ENCODE assay signal across 22 cellular contexts in the genomic region with DNA sequence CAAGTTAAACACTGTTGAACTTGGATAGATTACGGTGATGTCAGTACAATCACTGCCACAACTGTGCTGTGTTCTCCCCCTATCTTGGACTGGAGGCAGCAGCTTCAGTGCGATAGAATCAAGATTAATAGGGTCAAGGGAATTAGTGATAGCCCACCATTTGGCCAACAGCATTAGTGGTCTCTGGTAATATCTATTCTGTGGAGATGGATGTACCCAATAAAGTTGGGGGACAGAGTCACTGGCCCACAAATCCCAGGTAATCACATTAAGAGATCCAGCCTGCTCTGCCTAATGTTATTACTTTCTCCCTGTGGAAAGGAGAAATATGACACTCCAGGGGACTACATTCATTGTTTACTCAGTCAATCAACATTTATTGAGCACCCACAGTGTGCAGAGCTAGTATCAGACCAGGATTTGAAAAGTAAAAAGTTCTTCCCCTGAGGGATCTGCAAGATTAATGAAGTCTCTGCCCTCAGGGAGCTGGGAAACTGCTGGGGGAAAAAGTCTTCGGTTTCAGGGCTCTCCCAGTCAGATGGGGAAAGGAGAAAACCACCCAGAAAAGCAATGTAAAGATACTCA. TPM values are rescaled to one million over a fixed set of nuclear protein-coding genes. Genes with fewer than 3 reads are reported as not detected.
DNase-seq lines count a peak whose midpoint lies in the region; ATAC-seq, FAIRE-seq and TF ChIP-seq lines count a peak whose summit lies in the region.
"Had no signal": no experiment of that assay in that cellular context is flagged by ENCODE, and none has a peak within 500 bp of the region (broad histone marks: within the 10 kb centered on the region; RNA-seq: fewer than 3 reads in every experiment).

No MANE protein-coding gene starts in this region.

- no peaks in the 10 kb centered on the region for H3K79me2 ChIP-seq in HepG2 (ENCODE audit: insufficient read depth, low read length)

- intact Hi-C loops in HepG2 (cut with micrococcal nuclease; ENCODE audit: unreplicated experiment) (no loop called here), right lobe of liver (cut with DNase I) (no loop called here), spleen (cut with DNase I; ENCODE audit: low total_unique reads) (no loop called here)

- no peak overlapping the region for H3K4me3 ChIP-seq in HepG2 (replicated peaks in 1 of 3; ENCODE audit: insufficient read depth in 1 of 3, low read depth in 2 of 3, low read length in 3 of 3)
- H3K4me3 ChIP-seq in right lobe of liver = no peak overlapping the region
- no peak overlapping the region for H3K4me3 ChIP-seq in WERI-Rb-1 (ENCODE audit: low read depth, low read length)
- H3K4me3 ChIP-seq in spleen = no peak overlapping the region
- H3K4me3 ChIP-seq: GM23248, HAP-1, K562, PC-9, SJSA1 had no signal

- no peak for TF ChIP-seq RAD21 in HepG2 (CRISPR knock-in tag; IDR thresholded peaks at IDR 0.05)

- H2AFZ ChIP-seq in HepG2 (ENCODE audit: low read length) = no peak overlapping the region
- H2AFZ ChIP-seq: GM23248, PC-9 had no signal

- no TSS peak for BruUV-seq in HepG2 (replicated peaks; lab: Mats Ljungman, UMichigan)

- H4K20me1 ChIP-seq in HepG2 (ENCODE audit: insufficient read depth, low read length) = no peaks in the 10 kb centered on the region

- H3K27me3 ChIP-seq in HepG2 (ENCODE audit: control insufficient read depth in 1 of 2, insufficient read depth in 2 of 2, low read length in 2 of 2) (no peaks in the 10 kb centered on the region), right lobe of liver (no peaks in the 10 kb centered on the region), WERI-Rb-1 (ENCODE audit: insufficient read depth, low read depth, severe bottlenecking) (no peaks in the 10 kb centered on the region), spleen (replicated peaks in 1 of 7) (no peaks in the 10 kb centered on the region)

- H3K4me1 ChIP-seq in HepG2 (ENCODE audit: insufficient read depth, low read length) (peaks cover 60% of the 10 kb centered on the region), right lobe of liver (peaks cover 0 to 26% (median 12%) of the 10 kb centered on the region in 4 donors), spleen (peaks cover 8 to 43% (median 26%) of the 10 kb centered on the region in 6 donors)
- H3K4me1 ChIP-seq: HAP-1 had no signal

- FAIRE-seq in HepG2 (lab: Jason Lieb, UNC) = no peak

- no peak overlapping the region for H3K4me2 ChIP-seq in HepG2 (ENCODE audit: low read depth, low read length)
- H3K4me2 ChIP-seq: PC-9 had no signal

- CTCF ChIA-PET in HepG2 (lab: Yijun Ruan, JAX; ENCODE audit: low intra/inter-chr PET ratio, low total read pairs) (no interaction called here), HEK293T (lab: Yijun Ruan, JAX) (interaction anchor here (1.0 to 3.0 kb wide), 3 partner anchors 9 to 55 kb away, joined by 3 to 22 read pairs (median 5); no protein-coding TSS in a partner anchor)

- H3K36me3 ChIP-seq in HepG2 (replicated peaks in 1 of 2; ENCODE audit: control insufficient read depth in 1 of 2, insufficient read depth in 2 of 2, low read length in 2 of 2) (no peaks in the 10 kb centered on the region; a peak in 2 of 5 replicates), right lobe of liver (peaks cover 0 to 18% (median 3%) of the 10 kb centered on the region in 4 donors), WERI-Rb-1 (no peaks in the 10 kb centered on the region), spleen (peaks cover 0 to 25% (median 18%) of the 10 kb centered on the region in 6 donors)

- no peak overlapping the region for H3K9ac ChIP-seq in HepG2 (ENCODE audit: insufficient read depth, low read depth, low read length)
- H3K9ac ChIP-seq: GM23248 had no signal

- H3K9me3 ChIP-seq in HepG2 (ENCODE audit: low read length) = no peaks in the 10 kb centered on the region
- H3K9me3 ChIP-seq in right lobe of liver = no peaks in the 10 kb centered on the region
- no peaks in the 10 kb centered on the region for H3K9me3 ChIP-seq in WERI-Rb-1 (ENCODE audit: severe bottlenecking)
- no peaks in the 10 kb centered on the region for H3K9me3 ChIP-seq in spleen
- H3K9me3 ChIP-seq: HAP-1, SJSA1 had no signal

- no peak for DNase-seq in HepG2 (ENCODE audit: low spot score)
- DNase-seq in right lobe of liver = no peak
- DNase-seq in HEK293T (ENCODE audit: extremely low spot score) = no peak
- DNase-seq in WERI-Rb-1 = peak; percentile 46
- DNase-seq in activated CD4-positive, alpha-beta T cell treated with anti-CD3 and anti-CD28 coated beads for 4 hours = no peak
- DNase-seq in NCI-H226 = no peak
- no peak for DNase-seq in activated CD8-positive, alpha-beta memory T cell treated with anti-CD3 and anti-CD28 coated beads for 24 hours
- no peak for DNase-seq in spleen
- DNase-seq: ACHN, DMS153, GF-D8, GM23248, NCI-H1105 treated with DMSO at 0.1 percent for 48 hours, NCI-H1694, NCI-H2081 treated with DMSO at 0.1 percent for 48 hours, NCI-H510A treated with DMSO at 0.1 percent for 48 hours, PC-9 had no signal

- in situ Hi-C loops in HepG2 (cut with HindIII; ENCODE audit: extremely low pct_ligation_motif_present, low pct_unique_long_range_greater_than_20kb) = no loop called here

- POLR2A ChIA-PET in HepG2 (lab: Yijun Ruan, JAX) = interaction anchor here (0.7 kb wide), 1 partner anchor 8 kb away, joined by 3 read pairs; no protein-coding TSS in a partner anchor
- POLR2A ChIA-PET in HEK293T (lab: Yijun Ruan, JAX) = no interaction called here

- TF ChIP-seq EP300 in HepG2 (IDR thresholded peaks at IDR 0.05; ENCODE audit: low read depth in 2 of 2, low read length in 2 of 2) (no peak), HepG2 (CRISPR knock-in tag; IDR thresholded peaks at IDR 0.05; ENCODE audit: borderline replicate concordance) (no peak)

- ATAC-seq in HepG2 = no peak
- ATAC-seq in right lobe of liver = no peak
- ATAC-seq: K562 had no signal

- TF ChIP-seq CTCF in HepG2 (CRISPR knock-in tag; IDR thresholded peaks at IDR 0.05) = no peak
- no peak for TF ChIP-seq CTCF in right lobe of liver (IDR thresholded peaks at IDR 0.05)
- TF ChIP-seq CTCF in WERI-Rb-1 (IDR thresholded peaks at IDR 0.05; ENCODE audit: low read depth, low read length) = no peak
- no peak for TF ChIP-seq CTCF in spleen (IDR thresholded peaks at IDR 0.05 in 8 of 11, conservative IDR thresholded peaks at IDR 0.05 in 3 of 11)

- H3K27ac ChIP-seq in HepG2 (ENCODE audit: extremely low read length, insufficient read depth, low read length) = no peak overlapping the region
- H3K27ac ChIP-seq in right lobe of liver = no peak overlapping the region
- H3K27ac ChIP-seq in WERI-Rb-1 = peak overlapping the region; percentile 46
- H3K27ac ChIP-seq in spleen = no peak overlapping the region
- H3K27ac ChIP-seq: GM23248, PC-9, SJSA1 had no signal

- no peak for TF ChIP-seq POLR2A in HepG2 (IDR thresholded peaks at IDR 0.05; ENCODE audit: insufficient read depth in 1 of 2, low read depth in 2 of 2, low read length in 2 of 2)
- TF ChIP-seq POLR2A in right lobe of liver (IDR thresholded peaks at IDR 0.05) = no peak
- no peak for TF ChIP-seq POLR2A in spleen (IDR thresholded peaks at IDR 0.05)

- WGBS in HepG2 (ENCODE audit: low lambda C conversion rate) = 81% methylated on average over 3 of the region's 3 CpGs
- 66% methylated on average over 3 of the region's 3 CpGs for WGBS in right lobe of liver (ENCODE audit: insufficient coverage, low coverage, low lambda C conversion rate, missing lambda C conversion rate)
- 68 to 83% (median 80%) methylated on average over 3 of the region's 3 CpGs for WGBS in spleen, 5 donors

RNA-seq across cellular contexts. Expression of a gene that starts 23.6 kb away (rescaled TPM):
- total RNA-seq in HepG2 (2016; rRNA removed; fragmentation: Illumina TruSeq; extraction: Trizol) (206 and 210 TPM in 2 replicates), right lobe of liver (100 to 1,000 TPM in 2 of 6 experiments, 10 to 100 TPM in 4; 49.2 to 221 (median 57.9) TPM), spleen (10 to 100 TPM; 36.0 to 85.3 (median 49.1) TPM)
- 62.6 and 97.0 TPM in 2 replicates for total RNA-seq in HepG2 (2016; cell fraction: cytosol; rRNA removed; fragmentation: Illumina TruSeq; extraction: Trizol; ENCODE audit: low read depth)
- total RNA-seq in HepG2 (2016; cell fraction: insoluble cytoplasmic fraction; rRNA removed; fragmentation: Illumina TruSeq; extraction: Trizol) = 216 and 223 TPM in 2 replicates
- total RNA-seq in HepG2 (2016; cell fraction: membrane; rRNA removed; fragmentation: Illumina TruSeq; extraction: Trizol) = 52.5 and 70.5 TPM in 2 replicates
- total RNA-seq in HepG2 (2016; cell fraction: nucleus; rRNA removed; fragmentation: Illumina TruSeq; extraction: Trizol) = 83.0 and 89.8 TPM in 2 replicates
- polyA plus RNA-seq in HepG2 (2011; rRNA removed) (226 and 297 TPM in 2 replicates), spleen (100 to 1,000 TPM; 175 to 269 (median 195) TPM)
- polyA plus RNA-seq in HepG2 (2011; cell fraction: cytosol; rRNA removed) = 441 and 585 TPM in 2 replicates
- 85.2 and 126 TPM in 2 replicates for polyA plus RNA-seq in HepG2 (2011; cell fraction: nucleus; rRNA removed)
- 78.7 and 166 TPM in 2 replicates for polyA plus RNA-seq in HepG2 (2012)
- 101 and 126 TPM in 2 replicates for polyA plus RNA-seq in HepG2 (2016; cell fraction: cytosol; fragmentation: Illumina TruSeq; extraction: Trizol; ENCODE audit: low read depth)
- polyA plus RNA-seq in HepG2 (2016; cell fraction: insoluble cytoplasmic fraction; fragmentation: Illumina TruSeq; extraction: Trizol; ENCODE audit: low read depth) = 326 and 350 TPM in 2 replicates
- 65.9 and 83.1 TPM in 2 replicates for polyA plus RNA-seq in HepG2 (2016; cell fraction: membrane; fragmentation: Illumina TruSeq; extraction: Trizol; ENCODE audit: low read depth)
- polyA plus RNA-seq in HepG2 (2016; cell fraction: nucleus; fragmentation: Illumina TruSeq; extraction: Trizol; ENCODE audit: insufficient read depth, low read depth) = 180 and 183 TPM in 2 replicates
- 197 and 524 TPM in 2 replicates for polyA minus RNA-seq in HepG2 (2011; rRNA and poly(A)+ RNA removed; ENCODE audit: low replicate concordance)
- 36.3 and 46.5 TPM in 2 replicates for polyA minus RNA-seq in HepG2 (2011; cell fraction: cytosol; rRNA and poly(A)+ RNA removed)
- polyA minus RNA-seq in HepG2 (2011; cell fraction: nucleus; rRNA and poly(A)+ RNA removed) = 22.3 and 29.0 TPM in 2 replicates

RNA-seq across cellular contexts. Expression of a gene that starts 38.2 kb away (rescaled TPM):
- total RNA-seq in HepG2 (2016; rRNA removed; fragmentation: Illumina TruSeq; extraction: Trizol) = 72.9 and 112 TPM in 2 replicates
- total RNA-seq in HepG2 (2016; cell fraction: cytosol; rRNA removed; fragmentation: Illumina TruSeq; extraction: Trizol; ENCODE audit: low read depth) = 21.1 and 22.6 TPM in 2 replicates
- 71.0 and 100 TPM in 2 replicates for total RNA-seq in HepG2 (2016; cell fraction: insoluble cytoplasmic fraction; rRNA removed; fragmentation: Illumina TruSeq; extraction: Trizol)
- total RNA-seq in HepG2 (2016; cell fraction: membrane; rRNA removed; fragmentation: Illumina TruSeq; extraction: Trizol) = 38.8 and 53.3 TPM in 2 replicates
- 38.1 and 38.5 TPM in 2 replicates for total RNA-seq in HepG2 (2016; cell fraction: nucleus; rRNA removed; fragmentation: Illumina TruSeq; extraction: Trizol)
- polyA plus RNA-seq in HepG2 (2011; rRNA removed) = 109 and 111 TPM in 2 replicates
- 33.3 and 42.4 TPM in 2 replicates for polyA plus RNA-seq in HepG2 (2011; cell fraction: cytosol; rRNA removed)
- 39.4 and 47.3 TPM in 2 replicates for polyA plus RNA-seq in HepG2 (2011; cell fraction: nucleus; rRNA removed)
- 114 and 117 TPM in 2 replicates for polyA plus RNA-seq in HepG2 (2012)
- polyA plus RNA-seq in HepG2 (2016; cell fraction: cytosol; fragmentation: Illumina TruSeq; extraction: Trizol; ENCODE audit: low read depth) = 17.4 and 17.6 TPM in 2 replicates
- 96.0 and 107 TPM in 2 replicates for polyA plus RNA-seq in HepG2 (2016; cell fraction: insoluble cytoplasmic fraction; fragmentation: Illumina TruSeq; extraction: Trizol; ENCODE audit: low read depth)
- 19.3 and 24.7 TPM in 2 replicates for polyA plus RNA-seq in HepG2 (2016; cell fraction: membrane; fragmentation: Illumina TruSeq; extraction: Trizol; ENCODE audit: low read depth)
- 44.4 and 49.5 TPM in 2 replicates for polyA plus RNA-seq in HepG2 (2016; cell fraction: nucleus; fragmentation: Illumina TruSeq; extraction: Trizol; ENCODE audit: insufficient read depth, low read depth)
- 62.7 and 120 TPM in 2 replicates for polyA minus RNA-seq in HepG2 (2011; rRNA and poly(A)+ RNA removed; ENCODE audit: low replicate concordance)
- polyA minus RNA-seq in HepG2 (2011; cell fraction: cytosol; rRNA and poly(A)+ RNA removed) = 46.2 and 66.1 TPM in 2 replicates
- 65.1 and 99.0 TPM in 2 replicates for polyA minus RNA-seq in HepG2 (2011; cell fraction: nucleus; rRNA and poly(A)+ RNA removed)
- 10 to 100 TPM; 58.0 to 93.3 (median 72.1) TPM for total RNA-seq in right lobe of liver
- 100 to 1,000 TPM; 113 to 167 (median 136) TPM for total RNA-seq in spleen
- 10 to 100 TPM; 30.1 to 45.7 (median 31.7) TPM for polyA plus RNA-seq in spleen

RNA-seq across cellular contexts. Expression of a gene that starts 39.2 kb away (rescaled TPM):
- total RNA-seq in HepG2 (2016; rRNA removed; fragmentation: Illumina TruSeq; extraction: Trizol) (63.2 and 72.7 TPM in 2 replicates), right lobe of liver (10 to 100 TPM; 19.6 to 30.9 (median 26.3) TPM), spleen (10 to 100 TPM; 72.9 to 94.9 (median 83.1) TPM)
- total RNA-seq in HepG2 (2016; cell fraction: cytosol; rRNA removed; fragmentation: Illumina TruSeq; extraction: Trizol; ENCODE audit: low read depth) = 6.5 and 8.6 TPM in 2 replicates
- 64.4 and 70.7 TPM in 2 replicates for total RNA-seq in HepG2 (2016; cell fraction: insoluble cytoplasmic fraction; rRNA removed; fragmentation: Illumina TruSeq; extraction: Trizol)
- total RNA-seq in HepG2 (2016; cell fraction: membrane; rRNA removed; fragmentation: Illumina TruSeq; extraction: Trizol) = 30.2 and 35.3 TPM in 2 replicates
- 38.7 and 45.5 TPM in 2 replicates for total RNA-seq in HepG2 (2016; cell fraction: nucleus; rRNA removed; fragmentation: Illumina TruSeq; extraction: Trizol)
- polyA plus RNA-seq in HepG2 (2011; rRNA removed) (114 and 122 TPM in 2 replicates), spleen (10 to 100 TPM; 33.6 to 51.5 (median 34.8) TPM)
- 89.4 and 105 TPM in 2 replicates for polyA plus RNA-seq in HepG2 (2011; cell fraction: cytosol; rRNA removed)
- 79.9 and 99.5 TPM in 2 replicates for polyA plus RNA-seq in HepG2 (2011; cell fraction: nucleus; rRNA removed)
- polyA plus RNA-seq in HepG2 (2012) = 66.2 and 67.5 TPM in 2 replicates
- polyA plus RNA-seq in HepG2 (2016; cell fraction: cytosol; fragmentation: Illumina TruSeq; extraction: Trizol; ENCODE audit: low read depth) = 5.4 and 5.9 TPM in 2 replicates
- 90.7 and 94.9 TPM in 2 replicates for polyA plus RNA-seq in HepG2 (2016; cell fraction: insoluble cytoplasmic fraction; fragmentation: Illumina TruSeq; extraction: Trizol; ENCODE audit: low read depth)
- 19.1 and 21.6 TPM in 2 replicates for polyA plus RNA-seq in HepG2 (2016; cell fraction: membrane; fragmentation: Illumina TruSeq; extraction: Trizol; ENCODE audit: low read depth)
- 66.3 and 76.8 TPM in 2 replicates for polyA plus RNA-seq in HepG2 (2016; cell fraction: nucleus; fragmentation: Illumina TruSeq; extraction: Trizol; ENCODE audit: insufficient read depth, low read depth)
- 157 and 173 TPM in 2 replicates for polyA minus RNA-seq in HepG2 (2011; rRNA and poly(A)+ RNA removed; ENCODE audit: low replicate concordance)
- 69.7 and 82.5 TPM in 2 replicates for polyA minus RNA-seq in HepG2 (2011; cell fraction: cytosol; rRNA and poly(A)+ RNA removed)
- polyA minus RNA-seq in HepG2 (2011; cell fraction: nucleus; rRNA and poly(A)+ RNA removed) = 97.2 and 106 TPM in 2 replicates

RNA-seq across cellular contexts. Expression of a gene that starts 52.0 kb away (rescaled TPM):
- total RNA-seq in HepG2 (2016; rRNA removed; fragmentation: Illumina TruSeq; extraction: Trizol) (0.04 TPM in 1 of 2 replicates, not detected in the other), right lobe of liver (under 1 TPM in 1 of 6 experiments, not detected in 5; 0.12 TPM), spleen (not detected)
- total RNA-seq in HepG2 (2016; cell fraction: cytosol; rRNA removed; fragmentation: Illumina TruSeq; extraction: Trizol; ENCODE audit: low read depth) = not detected in 2 replicates
- total RNA-seq in HepG2 (2016; cell fraction: insoluble cytoplasmic fraction; rRNA removed; fragmentation: Illumina TruSeq; extraction: Trizol) = 0.09 TPM in 1 of 2 replicates, not detected in the other
- total RNA-seq in HepG2 (2016; cell fraction: membrane; rRNA removed; fragmentation: Illumina TruSeq; extraction: Trizol) = 0.12 TPM in 1 of 2 replicates, not detected in the other
- total RNA-seq in HepG2 (2016; cell fraction: nucleus; rRNA removed; fragmentation: Illumina TruSeq; extraction: Trizol) = not detected in 2 replicates
- polyA plus RNA-seq in HepG2 (2011; rRNA removed) (0.08 and 0.25 TPM in 2 replicates), spleen (under 1 TPM in 1 of 3 donors, not detected in 2; 0.04 TPM)
- 0.05 and 0.14 TPM in 2 replicates for polyA plus RNA-seq in HepG2 (2011; cell fraction: cytosol; rRNA removed)
- polyA plus RNA-seq in HepG2 (2011; cell fraction: nucleus; rRNA removed) = 0.23 and 0.45 TPM in 2 replicates
- polyA plus RNA-seq in HepG2 (2012) = 0.19 and 0.25 TPM in 2 replicates
- polyA plus RNA-seq in HepG2 (2016; cell fraction: cytosol; fragmentation: Illumina TruSeq; extraction: Trizol; ENCODE audit: low read depth) = 0.07 TPM in 1 of 2 replicates, not detected in the other
- not detected in 2 replicates for polyA plus RNA-seq in HepG2 (2016; cell fraction: insoluble cytoplasmic fraction; fragmentation: Illumina TruSeq; extraction: Trizol; ENCODE audit: low read depth)
- not detected in 2 replicates for polyA plus RNA-seq in HepG2 (2016; cell fraction: membrane; fragmentation: Illumina TruSeq; extraction: Trizol; ENCODE audit: low read depth)
- polyA plus RNA-seq in HepG2 (2016; cell fraction: nucleus; fragmentation: Illumina TruSeq; extraction: Trizol; ENCODE audit: insufficient read depth, low read depth) = not detected in 2 replicates
- 0.16 and 0.40 TPM in 2 replicates for polyA minus RNA-seq in HepG2 (2011; rRNA and poly(A)+ RNA removed; ENCODE audit: low replicate concordance)
- not detected in 2 replicates for polyA minus RNA-seq in HepG2 (2011; cell fraction: cytosol; rRNA and poly(A)+ RNA removed)
- 0.26 and 1.1 TPM in 2 replicates for polyA minus RNA-seq in HepG2 (2011; cell fraction: nucleus; rRNA and poly(A)+ RNA removed)
- total RNA-seq: Daoy, GM23248, PC-9, SJSA1 had no signal
- polyA plus RNA-seq: CD14-positive monocyte, GM23248, K562 had no signal
